26 cellular contexts compared by ENCODE assay signal in genomic region chr17:77193653-77194052, GRCh38. TPM values are rescaled to one million over a fixed set of nuclear protein-coding genes. Genes with fewer than 3 reads are reported as not detected.
DNase-seq lines count a peak whose midpoint lies in the region; ATAC-seq and TF ChIP-seq lines count a peak whose summit lies in the region.
"Had no signal": no experiment of that assay in that cellular context is flagged by ENCODE, and none has a peak within 500 bp of the region (broad histone marks: within the 10 kb centered on the region; RNA-seq: fewer than 3 reads in every experiment).

No MANE protein-coding gene starts in this region.

- H3K27me3 ChIP-seq in H7 (ENCODE audit: control insufficient read depth, insufficient read depth, low read length): no peaks in the 10 kb centered on the region
- H3K27me3 ChIP-seq in osteoblast (ENCODE audit: insufficient read depth, low read length): no peaks in the 10 kb centered on the region
- no peaks in the 10 kb centered on the region for H3K27me3 ChIP-seq in left lung
- H3K27me3 ChIP-seq: BLaER1 treated with 17β-estradiol and CSF1 and Interleukin-3, amounts not matched to agents 10 nM and 100 nM had no signal

- no peak for ATAC-seq in left lung
- ATAC-seq: GM23338, HepG2 had no signal

- no peak overlapping the region for H3K27ac ChIP-seq in osteoblast (ENCODE audit: low read depth, low read length)
- no peak overlapping the region for H3K27ac ChIP-seq in left lung
- H3K27ac ChIP-seq: BLaER1 treated with 17β-estradiol and CSF1 and Interleukin-3, amounts not matched to agents 10 nM and 100 nM; HL-60; PC-9 had no signal

- H3K4me2 ChIP-seq in osteoblast (ENCODE audit: insufficient read depth, low read length): no peak overlapping the region
- H3K4me2 ChIP-seq: BLaER1 treated with 17β-estradiol and CSF1 and Interleukin-3, amounts not matched to agents 10 nM and 100 nM; GM23338; PC-9 had no signal

- no peaks in the 10 kb centered on the region for H3K9me3 Mint-ChIP-seq in activated CD4-positive, alpha-beta T cell treated with anti-CD3 and anti-CD28 coated beads, Interleukin-2, amount 10 ng/mL, durations not matched to agents 7 days and 5 days
- H3K9me3 Mint-ChIP-seq in activated T-helper 2 cell treated with anti-CD3 and anti-CD28 coated beads, Interferon-gamma antibody, Interleukin-2, Interleukin-4, amounts not matched to agents 10 μg/mL and 5 μg/mL and 100 μg/mL, durations not matched to agents 14 hours and 24 hours and 36 hours: no peaks in the 10 kb centered on the region
- H3K9me3 Mint-ChIP-seq: CD4-positive, alpha-beta memory T cell; GM23338 had no signal

- H3K36me3 ChIP-seq in H7 (replicated peaks; ENCODE audit: control insufficient read depth, insufficient read depth, low read length) (peaks cover 13% of the 10 kb centered on the region), osteoblast (ENCODE audit: insufficient read depth, low read length) (peaks cover 73% of the 10 kb centered on the region), left lung (peaks cover 0 to 83% of the 10 kb centered on the region in 2 donors)

- H3K4me1 Mint-ChIP-seq in activated CD4-positive, alpha-beta T cell treated with anti-CD3 and anti-CD28 coated beads, Interleukin-2, amount 10 ng/mL, durations not matched to agents 7 days and 5 days: peaks cover 16% of the 10 kb centered on the region
- H3K4me1 Mint-ChIP-seq in activated T-helper 2 cell treated with anti-CD3 and anti-CD28 coated beads, Interferon-gamma antibody, Interleukin-2, Interleukin-4, amounts not matched to agents 10 μg/mL and 5 μg/mL and 100 μg/mL, durations not matched to agents 14 hours and 24 hours and 36 hours (ENCODE audit: low read depth): peaks cover 15% of the 10 kb centered on the region
- H3K4me1 Mint-ChIP-seq: GM23338 had no signal

- peaks cover 53% of the 10 kb centered on the region for H3K79me2 ChIP-seq in osteoblast (ENCODE audit: insufficient read depth, low read length)

- no peak overlapping the region for H2AFZ ChIP-seq in osteoblast (ENCODE audit: low read length)
- H2AFZ ChIP-seq: GM23338, PC-9 had no signal

- H3K4me3 Mint-ChIP-seq in activated CD4-positive, alpha-beta T cell treated with anti-CD3 and anti-CD28 coated beads, Interleukin-2, amount 10 ng/mL, durations not matched to agents 7 days and 5 days: no peak overlapping the region
- no peak overlapping the region for H3K4me3 Mint-ChIP-seq in activated T-helper 2 cell treated with anti-CD3 and anti-CD28 coated beads, Interferon-gamma antibody, Interleukin-2, Interleukin-4, amounts not matched to agents 10 μg/mL and 5 μg/mL and 100 μg/mL, durations not matched to agents 14 hours and 24 hours and 36 hours (ENCODE audit: low read depth)
- H3K4me3 Mint-ChIP-seq: CD4-positive, alpha-beta memory T cell; GM23338 had no signal

- H4K20me1 ChIP-seq in osteoblast (ENCODE audit: insufficient read depth, low read length): peaks cover 8% of the 10 kb centered on the region

- H3K4me1 ChIP-seq in osteoblast (ENCODE audit: insufficient read depth, low read length) (peaks cover 1% of the 10 kb centered on the region), left lung (peaks cover 0 to 16% of the 10 kb centered on the region in 2 donors)

- intact Hi-C loops in activated T-helper 2 cell treated with anti-CD3 and anti-CD28 coated beads, Interferon-gamma antibody, Interleukin-2, Interleukin-4, amounts not matched to agents 10 μg/mL and 5 μg/mL and 100 μg/mL, durations not matched to agents 14 hours and 24 hours and 36 hours (cut with micrococcal nuclease): no loop called here
- intact Hi-C loops in left lung (cut with DNase I): loop anchor here in 1 of 2 donors (10.0 kb wide), 1 partner anchor 99 kb away; no protein-coding TSS in a partner anchor

- H3K9me3 ChIP-seq in osteoblast (ENCODE audit: low read depth, low read length): no peaks in the 10 kb centered on the region
- no peaks in the 10 kb centered on the region for H3K9me3 ChIP-seq in left lung
- H3K9me3 ChIP-seq: BLaER1 treated with 17β-estradiol and CSF1 and Interleukin-3, amounts not matched to agents 10 nM and 100 nM had no signal

- H3K27ac Mint-ChIP-seq in activated CD4-positive, alpha-beta T cell treated with anti-CD3 and anti-CD28 coated beads, Interleukin-2, amount 10 ng/mL, durations not matched to agents 7 days and 5 days: peak overlapping the region; percentile 41
- peak overlapping the region; percentile 14 for H3K27ac Mint-ChIP-seq in activated T-helper 2 cell treated with anti-CD3 and anti-CD28 coated beads, Interferon-gamma antibody, Interleukin-2, Interleukin-4, amounts not matched to agents 10 μg/mL and 5 μg/mL and 100 μg/mL, durations not matched to agents 14 hours and 24 hours and 36 hours
- H3K27ac Mint-ChIP-seq: GM23338 had no signal

- TF ChIP-seq CTCF in osteoblast (IDR thresholded peaks at IDR 0.05; ENCODE audit: extremely low read depth, low read depth, low read length): no peak
- no peak for TF ChIP-seq CTCF in left lung (IDR thresholded peaks at IDR 0.05)

- no peak for DNase-seq in activated CD4-positive, alpha-beta T cell treated with anti-CD3 and anti-CD28 coated beads, Interleukin-2, amount 10 ng/mL, durations not matched to agents 7 days and 5 days
- DNase-seq in activated CD4-positive, alpha-beta T cell treated with anti-CD3 and anti-CD28 coated beads, Interleukin-2, amount 50 U/mL, for 1 hour: no peak
- DNase-seq in H7 (peak; percentile 13), osteoblast (ENCODE audit: insufficient read length, low spot score, missing footprints) (peak; percentile 26), NCI-H2227 (lab: John Stamatoyannopoulos, UW; ENCODE audit: unreplicated experiment) (no peak), EL (no peak), left lung (no peak)
- DNase-seq in activated T-helper 2 cell treated with anti-CD3 and anti-CD28 coated beads, Interferon-gamma antibody, Interleukin-2, Interleukin-4, amounts not matched to agents 10 μg/mL and 5 μg/mL and 100 μg/mL, durations not matched to agents 14 hours and 24 hours and 36 hours (ENCODE audit: low spot score): no peak
- DNase-seq: 8988T; CD4-positive, alpha-beta memory T cell; GF-D8; HCEC 1CT; KBM-7; NCI-H1092; NCI-H1436 treated with DMSO at 0.1 percent for 48 hours; NCI-H1930; NCI-H226; NCI-H510A treated with DMSO at 0.1 percent for 48 hours; NCI-H748 treated with DMSO at 0.1 percent for 48 hours; PC-9; RPMI8226; SHP77 had no signal

- POLR2A ChIA-PET in activated CD4-positive, alpha-beta T cell treated with anti-CD3 and anti-CD28 coated beads, Interleukin-2, amount 10 ng/mL, durations not matched to agents 7 days and 5 days (lab: Charles Lee): no interaction called here

- H3K27me3 Mint-ChIP-seq in activated CD4-positive, alpha-beta T cell treated with anti-CD3 and anti-CD28 coated beads, Interleukin-2, amount 10 ng/mL, durations not matched to agents 7 days and 5 days: no peaks in the 10 kb centered on the region
- H3K27me3 Mint-ChIP-seq in activated T-helper 2 cell treated with anti-CD3 and anti-CD28 coated beads, Interferon-gamma antibody, Interleukin-2, Interleukin-4, amounts not matched to agents 10 μg/mL and 5 μg/mL and 100 μg/mL, durations not matched to agents 14 hours and 24 hours and 36 hours (ENCODE audit: low read depth): no peaks in the 10 kb centered on the region
- H3K27me3 Mint-ChIP-seq: CD4-positive, alpha-beta memory T cell had no signal

- CTCF ChIA-PET in activated CD4-positive, alpha-beta T cell treated with anti-CD3 and anti-CD28 coated beads, Interleukin-2, amount 10 ng/mL, durations not matched to agents 7 days and 5 days (lab: Charles Lee): no interaction called here

- no peak overlapping the region for H3K4me3 ChIP-seq in H7 (ENCODE audit: insufficient read depth, low read depth, low read length)
- H3K4me3 ChIP-seq in osteoblast (ENCODE audit: insufficient read depth, low read length): no peak overlapping the region
- H3K4me3 ChIP-seq in left lung: no peak overlapping the region
- H3K4me3 ChIP-seq: BLaER1 treated with 17β-estradiol and CSF1 and Interleukin-3, amounts not matched to agents 10 nM and 100 nM; GM23338; PC-9 had no signal

- H3K36me3 Mint-ChIP-seq in activated CD4-positive, alpha-beta T cell treated with anti-CD3 and anti-CD28 coated beads, Interleukin-2, amount 10 ng/mL, durations not matched to agents 7 days and 5 days (ENCODE audit: low read depth): peaks cover 56% of the 10 kb centered on the region
- peaks cover 72% of the 10 kb centered on the region for H3K36me3 Mint-ChIP-seq in activated T-helper 2 cell treated with anti-CD3 and anti-CD28 coated beads, Interferon-gamma antibody, Interleukin-2, Interleukin-4, amounts not matched to agents 10 μg/mL and 5 μg/mL and 100 μg/mL, durations not matched to agents 14 hours and 24 hours and 36 hours (ENCODE audit: low read depth)

RNA-seq across cellular contexts. Expression of gene SEC14L1, which starts 52.9 kb away (rescaled TPM):
- 10 to 100 TPM; 56.6 to 57.4 TPM for total RNA-seq in activated CD4-positive, alpha-beta T cell treated with anti-CD3 and anti-CD28 coated beads, Interleukin-2, amount 10 ng/mL, durations not matched to agents 7 days and 5 days
- total RNA-seq in H7 (2014; rRNA removed; shearing (Covaris generic)): 45.9 and 68.3 TPM in 2 replicates
- 90.5 and 92.2 TPM in 2 replicates for total RNA-seq in activated T-helper 2 cell treated with anti-CD3 and anti-CD28 coated beads, Interferon-gamma antibody, Interleukin-2, Interleukin-4, amounts not matched to agents 10 μg/mL and 5 μg/mL and 100 μg/mL, durations not matched to agents 14 hours and 24 hours and 36 hours
- 53.6 and 71.3 TPM in 2 replicates for total RNA-seq in osteoblast
- 100 to 1,000 TPM in 1 of 2 donors, 10 to 100 TPM in 1; 84.7 to 151 TPM for total RNA-seq in left lung

Comparison
In these comparisons a context has a peak if more than half of its experiments do, and no peak if none do; other contexts are left out.
1. DNase-seq: peak in H7 (single experiment) and osteoblast (single experiment); none in activated CD4-positive, alpha-beta T cell treated with anti-CD3 and anti-CD28 coated beads, Interleukin-2, amount 10 ng/mL, durations not matched to agents 7 days and 5 days (single experiment), activated CD4-positive, alpha-beta T cell treated with anti-CD3 and anti-CD28 coated beads, Interleukin-2, amount 50 U/mL, for 1 hour (single experiment), activated T-helper 2 cell treated with anti-CD3 and anti-CD28 coated beads, Interferon-gamma antibody, Interleukin-2, Interleukin-4, amounts not matched to agents 10 μg/mL and 5 μg/mL and 100 μg/mL, durations not matched to agents 14 hours and 24 hours and 36 hours (single experiment), NCI-H2227 (single experiment), EL (single experiment) and left lung (0 of 2).